In the genomic region with DNA sequence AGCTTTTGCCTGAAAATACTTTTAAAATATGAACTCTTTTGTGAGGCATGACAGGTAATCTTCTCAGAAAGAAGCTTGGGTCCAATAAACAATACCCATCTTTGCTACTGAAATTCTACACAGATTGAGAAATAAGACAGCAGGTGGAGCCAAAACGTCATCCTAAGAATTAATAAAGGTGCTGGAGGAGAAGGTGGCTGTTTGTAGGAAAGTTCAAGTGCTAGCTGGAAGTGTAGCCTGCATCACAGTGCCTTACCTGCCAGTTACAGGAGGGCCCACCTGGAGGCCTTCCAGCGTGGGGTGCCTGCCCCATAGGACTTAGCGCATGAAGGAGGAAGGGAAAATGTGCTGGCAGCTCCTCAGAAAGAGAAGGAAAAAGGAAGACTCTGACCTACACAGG, we compare ENCODE assay signal across 9 cellular contexts.
DNase-seq lines count a peak whose midpoint lies in the region; ATAC-seq, FAIRE-seq and TF ChIP-seq lines count a peak whose summit lies in the region.
"Had no signal": no experiment of that assay in that cellular context is flagged by ENCODE, and none has a peak within 500 bp of the region (broad histone marks: within the 10 kb centered on the region; RNA-seq: fewer than 3 reads in every experiment).

No MANE protein-coding gene starts in this region.

- DNase-seq in GM13976 (ENCODE audit: low spot score) (peak; percentile 17), Peyer's patch (no peak), fibroblast of the aortic adventitia (ENCODE audit: low read depth) (peak; percentile 15), urothelium cell line (ENCODE audit: low spot score) (no peak), NOMO-1 treated with dmso at 0.1 percent for 144 hours (lab: John Stamatoyannopoulos, UW; ENCODE audit: unreplicated experiment) (no peak)
- DNase-seq: pancreas had no signal

- H3K27ac ChIP-seq in C4-2B (no peak overlapping the region), Peyer's patch (no peak overlapping the region)
- H3K27ac ChIP-seq: pancreas had no signal

- no peaks in the 10 kb centered on the region for H3K9me3 ChIP-seq in Peyer's patch
- H3K9me3 ChIP-seq: pancreas had no signal

- no peak overlapping the region for H3K4me3 ChIP-seq in Peyer's patch
- no peak overlapping the region for H3K4me3 ChIP-seq in fibroblast of the aortic adventitia (ENCODE audit: low read depth, low read length)
- H3K4me3 ChIP-seq: pancreas had no signal

- H3K36me3 ChIP-seq in Peyer's patch, result peaks cover 0 to 61% (median 0%) of the 10 kb centered on the region in 3 donors

- in situ Hi-C loops in GM13976 (cut with MboI; ENCODE audit: low sequenced_read_pairs, unreplicated experiment), result no loop called here

- ATAC-seq in HG02623 (IDR thresholded peaks at IDR 0.05; ENCODE audit: unreplicated experiment) (no peak), HG03439 (IDR thresholded peaks at IDR 0.05; ENCODE audit: unreplicated experiment) (no peak)

- no peak for FAIRE-seq in urothelium cell line (lab: Jason Lieb, UNC)
- FAIRE-seq: pancreas had no signal

- TF ChIP-seq POLR2A in Peyer's patch (IDR thresholded peaks at IDR 0.05), result no peak

- H3K4me1 ChIP-seq in Peyer's patch, result no peaks in the 10 kb centered on the region
- H3K4me1 ChIP-seq: pancreas had no signal

- TF ChIP-seq CTCF in C4-2B (conservative IDR thresholded peaks at IDR 0.05), result peak; percentile 41
- peak; percentile 19 for TF ChIP-seq CTCF in GM13976 (IDR thresholded peaks at IDR 0.05; ENCODE audit: borderline replicate concordance, control extremely low read depth, extremely low read depth, insufficient read depth, missing control alignments)
- peak in 4 of 6 experiments; percentile 7 to 56 (median 49) for TF ChIP-seq CTCF in Peyer's patch (IDR thresholded peaks at IDR 0.05)
- TF ChIP-seq CTCF in fibroblast of the aortic adventitia (IDR thresholded peaks at IDR 0.05; ENCODE audit: insufficient read depth, low read length), result no peak

- no peaks in the 10 kb centered on the region for H3K27me3 ChIP-seq in Peyer's patch
- H3K27me3 ChIP-seq: pancreas had no signal

Comparison
In these comparisons a context has a peak if more than half of its experiments do, and no peak if none do; other contexts are left out.
1. DNase-seq: peak in GM13976 (single experiment) and fibroblast of the aortic adventitia (single experiment); none in Peyer's patch (0 of 3), urothelium cell line (single experiment) and NOMO-1 treated with dmso at 0.1 percent for 144 hours (single experiment).